Comparison of ENCODE assay signal across 8 cellular contexts in the genomic region with DNA sequence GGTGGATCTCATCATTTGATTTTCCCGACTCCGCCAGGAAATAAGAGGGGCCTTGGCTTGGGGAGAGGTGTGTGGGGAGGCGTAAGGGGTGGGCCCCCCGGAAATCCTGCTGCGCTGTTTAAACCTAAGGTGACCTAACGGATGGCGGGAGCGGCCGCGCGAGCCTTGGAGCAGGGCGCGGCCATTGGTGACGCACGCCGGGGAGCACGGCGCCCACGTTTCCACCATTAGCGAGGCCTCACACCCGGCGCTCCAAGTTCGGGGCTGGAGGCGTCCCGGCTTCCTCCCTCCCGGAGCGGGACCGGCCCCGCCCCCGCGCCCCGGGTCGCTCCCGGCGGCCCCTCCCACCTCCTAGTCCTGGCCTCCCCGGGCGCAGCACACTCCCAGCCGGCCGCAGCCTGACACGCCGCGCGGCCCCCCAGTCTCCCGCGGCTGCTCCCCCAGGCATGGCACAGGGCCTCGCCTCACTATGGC. TPM values are rescaled to one million over a fixed set of nuclear protein-coding genes. Genes with fewer than 3 reads are reported as not detected.
DNase-seq lines count a peak whose midpoint lies in the region; ATAC-seq and TF ChIP-seq lines count a peak whose summit lies in the region.

TSS of gene SMS (plus strand) at position 354 of the 474 bp plus-strand sequence. CDS start at position 470, 116 bp downstream.

- H3K4me3 ChIP-seq in SK-N-MC = peak within 1 kb of the TSS; percentile 78

- peaks cover 28% of the 10 kb centered on the region for H3K4me1 Mint-ChIP-seq in activated naive CD4-positive, alpha-beta T cell treated with anti-CD3 and anti-CD28 coated beads, Interleukin-2, amount 50 U/mL, for 24 hours
- H3K4me1 Mint-ChIP-seq in osteocyte (ENCODE audit: unreplicated experiment) (peaks cover 36% of the 10 kb centered on the region), type B pancreatic cell (ENCODE audit: unreplicated experiment) (peaks cover 24% of the 10 kb centered on the region)

- peak within 1 kb of the TSS; percentile 88 for H3K4me3 Mint-ChIP-seq in activated naive CD4-positive, alpha-beta T cell treated with anti-CD3 and anti-CD28 coated beads, Interleukin-2, amount 50 U/mL, for 24 hours
- H3K4me3 Mint-ChIP-seq in osteocyte (ENCODE audit: unreplicated experiment) (peak within 1 kb of the TSS; percentile 81), type B pancreatic cell (peak within 1 kb of the TSS; percentile 92)

- peaks cover 7% of the 10 kb centered on the region for H3K36me3 Mint-ChIP-seq in activated naive CD4-positive, alpha-beta T cell treated with anti-CD3 and anti-CD28 coated beads, Interleukin-2, amount 50 U/mL, for 24 hours
- H3K36me3 Mint-ChIP-seq in osteocyte (ENCODE audit: unreplicated experiment) (no peaks in the 10 kb centered on the region), type B pancreatic cell (peaks cover 17% of the 10 kb centered on the region)

- H3K27me3 Mint-ChIP-seq in activated naive CD4-positive, alpha-beta T cell treated with anti-CD3 and anti-CD28 coated beads, Interleukin-2, amount 50 U/mL, for 24 hours = no peaks in the 10 kb centered on the region
- H3K27me3 Mint-ChIP-seq in osteocyte (ENCODE audit: unreplicated experiment) (no peaks in the 10 kb centered on the region), type B pancreatic cell (no peaks in the 10 kb centered on the region)

- no peaks in the 10 kb centered on the region for H3K9me3 ChIP-seq in SK-N-MC (ENCODE audit: low read depth, low read length)

- TF ChIP-seq CTCF in osteocyte (IDR thresholded peaks at IDR 0.05) (no peak), type B pancreatic cell (conservative IDR thresholded peaks at IDR 0.05) (no peak)

- H3K9me3 Mint-ChIP-seq in activated naive CD4-positive, alpha-beta T cell treated with anti-CD3 and anti-CD28 coated beads, Interleukin-2, amount 50 U/mL, for 24 hours = no peaks in the 10 kb centered on the region
- no peaks in the 10 kb centered on the region for H3K9me3 Mint-ChIP-seq in osteocyte (ENCODE audit: unreplicated experiment)
- H3K9me3 Mint-ChIP-seq in type B pancreatic cell = no peaks in the 10 kb centered on the region

- DNase-seq in EL = peak; percentile 80
- peak; percentile 15 to 48 for DNase-seq in Kasumi-1 (lab: John Stamatoyannopoulos, UW)
- no peak for DNase-seq in SK-N-MC (ENCODE audit: low read depth, low spot score)
- peak; percentile 83 for DNase-seq in glomerular visceral epithelial cell (ENCODE audit: extremely low spot score)
- DNase-seq in osteocyte (ENCODE audit: extremely low spot score, unreplicated experiment) = peak; percentile 86
- DNase-seq in type B pancreatic cell (ENCODE audit: extremely low spot score, unreplicated experiment) = peak; percentile 78

- H3K27ac Mint-ChIP-seq in activated naive CD4-positive, alpha-beta T cell treated with anti-CD3 and anti-CD28 coated beads, Interleukin-2, amount 50 U/mL, for 24 hours = peak within 1 kb of the TSS; percentile 90
- H3K27ac Mint-ChIP-seq in osteocyte (ENCODE audit: unreplicated experiment) = peak within 1 kb of the TSS; percentile 79
- H3K27ac Mint-ChIP-seq in type B pancreatic cell = peak within 1 kb of the TSS; percentile 93

- H3K9ac ChIP-seq in SK-N-MC (ENCODE audit: insufficient read length) = peak within 1 kb of the TSS; percentile 68

- H3K36me3 ChIP-seq in SK-N-MC (ENCODE audit: insufficient read depth, low read length) = peaks cover 3% of the 10 kb centered on the region; the same call in 1 of the 2 replicates

- peak within 1 kb of the TSS; percentile 67; the same call in 1 of the 2 replicates for H3K27ac ChIP-seq in SK-N-MC

- ATAC-seq in GM21825 (IDR thresholded peaks at IDR 0.05; ENCODE audit: unreplicated experiment) = peak; percentile 68

RNA-seq across cellular contexts. Expression of gene SMS, which starts in this region (rescaled TPM):
- total RNA-seq in osteocyte (91.4 and 94.5 TPM in 2 replicates), type B pancreatic cell (ENCODE audit: low replicate concordance) (138 and 277 TPM in 2 replicates)
